1 cellular context compared by ENCODE assay signal in the genomic region with DNA sequence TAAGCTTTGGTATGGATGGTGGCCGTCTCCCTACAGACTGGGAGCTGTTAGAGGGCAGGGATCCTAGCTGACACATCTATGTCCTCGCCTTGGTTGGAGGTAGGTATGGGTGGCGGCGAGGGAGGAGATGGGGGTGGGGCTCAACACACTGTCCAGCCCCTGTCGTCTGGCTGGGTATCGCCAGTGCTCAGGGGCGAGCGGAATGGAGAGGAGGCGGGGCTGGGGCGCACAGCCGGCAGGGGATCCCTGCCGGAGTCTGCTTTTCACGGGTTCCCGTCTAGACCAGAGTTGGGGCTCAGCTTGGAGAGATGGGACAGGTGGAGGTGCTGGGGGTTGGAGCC.
TF ChIP-seq lines count a peak whose summit lies in the region.

No MANE protein-coding gene starts in this region.

TF ChIP-seq in IMR-90, 13 proteins besides CTCF, POLR2A, EP300 and RAD21 (continued from another document):
- TF ChIP-seq, protein P1, sequence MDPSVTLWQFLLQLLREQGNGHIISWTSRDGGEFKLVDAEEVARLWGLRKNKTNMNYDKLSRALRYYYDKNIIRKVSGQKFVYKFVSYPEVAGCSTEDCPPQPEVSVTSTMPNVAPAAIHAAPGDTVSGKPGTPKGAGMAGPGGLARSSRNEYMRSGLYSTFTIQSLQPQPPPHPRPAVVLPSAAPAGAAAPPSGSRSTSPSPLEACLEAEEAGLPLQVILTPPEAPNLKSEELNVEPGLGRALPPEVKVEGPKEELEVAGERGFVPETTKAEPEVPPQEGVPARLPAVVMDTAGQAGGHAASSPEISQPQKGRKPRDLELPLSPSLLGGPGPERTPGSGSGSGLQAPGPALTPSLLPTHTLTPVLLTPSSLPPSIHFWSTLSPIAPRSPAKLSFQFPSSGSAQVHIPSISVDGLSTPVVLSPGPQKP (IDR thresholded peaks at IDR 0.05; ENCODE audit: borderline replicate concordance, low read depth, low read length) = no peak
- TF ChIP-seq MXI1 (IDR thresholded peaks at IDR 0.05; ENCODE audit: borderline replicate concordance, low read depth, low read length) = no peak
- no peak for TF ChIP-seq NFE2L2 (IDR thresholded peaks at IDR 0.05; ENCODE audit: low read depth, low read length)
